In the genomic region with DNA sequence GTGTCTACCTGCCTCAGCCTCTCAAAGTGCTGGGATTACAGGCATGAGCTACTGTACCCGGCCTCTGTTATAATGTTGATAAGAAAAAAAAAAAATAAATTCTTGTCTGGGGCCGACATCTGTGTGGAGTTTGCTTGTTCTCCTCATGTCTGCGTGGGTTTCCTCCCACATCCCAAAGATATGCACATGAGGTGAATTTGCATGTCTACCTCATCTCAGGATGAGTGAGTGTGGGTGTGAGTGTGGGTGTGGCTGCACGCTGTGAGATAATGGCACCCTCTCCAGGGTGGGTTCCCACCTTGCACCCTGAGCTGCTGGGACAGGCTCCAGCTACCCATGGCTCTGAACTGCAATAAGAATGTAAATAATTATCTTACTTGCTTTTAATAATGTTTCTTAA, we compare ENCODE assay signal across 1 cellular context.
TF ChIP-seq lines count a peak whose summit lies in the region.

No MANE protein-coding gene starts in this region.

TF ChIP-seq in HCT116, 20 proteins besides CTCF, POLR2A, EP300 and RAD21 (continued from another document):
- TF ChIP-seq, protein P1, sequence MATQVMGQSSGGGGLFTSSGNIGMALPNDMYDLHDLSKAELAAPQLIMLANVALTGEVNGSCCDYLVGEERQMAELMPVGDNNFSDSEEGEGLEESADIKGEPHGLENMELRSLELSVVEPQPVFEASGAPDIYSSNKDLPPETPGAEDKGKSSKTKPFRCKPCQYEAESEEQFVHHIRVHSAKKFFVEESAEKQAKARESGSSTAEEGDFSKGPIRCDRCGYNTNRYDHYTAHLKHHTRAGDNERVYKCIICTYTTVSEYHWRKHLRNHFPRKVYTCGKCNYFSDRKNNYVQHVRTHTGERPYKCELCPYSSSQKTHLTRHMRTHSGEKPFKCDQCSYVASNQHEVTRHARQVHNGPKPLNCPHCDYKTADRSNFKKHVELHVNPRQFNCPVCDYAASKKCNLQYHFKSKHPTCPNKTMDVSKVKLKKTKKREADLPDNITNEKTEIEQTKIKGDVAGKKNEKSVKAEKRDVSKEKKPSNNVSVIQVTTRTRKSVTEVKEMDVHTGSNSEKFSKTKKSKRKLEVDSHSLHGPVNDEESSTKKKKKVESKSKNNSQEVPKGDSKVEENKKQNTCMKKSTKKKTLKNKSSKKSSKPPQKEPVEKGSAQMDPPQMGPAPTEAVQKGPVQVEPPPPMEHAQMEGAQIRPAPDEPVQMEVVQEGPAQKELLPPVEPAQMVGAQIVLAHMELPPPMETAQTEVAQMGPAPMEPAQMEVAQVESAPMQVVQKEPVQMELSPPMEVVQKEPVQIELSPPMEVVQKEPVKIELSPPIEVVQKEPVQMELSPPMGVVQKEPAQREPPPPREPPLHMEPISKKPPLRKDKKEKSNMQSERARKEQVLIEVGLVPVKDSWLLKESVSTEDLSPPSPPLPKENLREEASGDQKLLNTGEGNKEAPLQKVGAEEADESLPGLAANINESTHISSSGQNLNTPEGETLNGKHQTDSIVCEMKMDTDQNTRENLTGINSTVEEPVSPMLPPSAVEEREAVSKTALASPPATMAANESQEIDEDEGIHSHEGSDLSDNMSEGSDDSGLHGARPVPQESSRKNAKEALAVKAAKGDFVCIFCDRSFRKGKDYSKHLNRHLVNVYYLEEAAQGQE (IDR thresholded peaks at IDR 0.05; ENCODE audit: low read depth) = no peak
- no peak for TF ChIP-seq ZNF274 (IDR thresholded peaks at IDR 0.05; ENCODE audit: low read depth, low read length)
- no peak for TF ChIP-seq EZH2 (IDR thresholded peaks at IDR 0.05)
- TF ChIP-seq POLR2AphosphoS5 (IDR thresholded peaks at IDR 0.05; ENCODE audit: low read depth, low read length) = no peak
- TF ChIP-seq SIN3A (IDR thresholded peaks at IDR 0.05; ENCODE audit: low read depth) = no peak
- no peak for TF ChIP-seq CBX3 (IDR thresholded peaks at IDR 0.05; ENCODE audit: low read depth)
- no peak for TF ChIP-seq SP1 (IDR thresholded peaks at IDR 0.05; ENCODE audit: low read depth)
- TF ChIP-seq SRF (IDR thresholded peaks at IDR 0.05; ENCODE audit: low read depth) = no peak
- no peak for TF ChIP-seq YY1 (IDR thresholded peaks at IDR 0.05; ENCODE audit: extremely low read depth, insufficient replicate concordance, low read depth, low read length)
- no peak for TF ChIP-seq JUND (IDR thresholded peaks at IDR 0.05)
